In the genomic region with DNA sequence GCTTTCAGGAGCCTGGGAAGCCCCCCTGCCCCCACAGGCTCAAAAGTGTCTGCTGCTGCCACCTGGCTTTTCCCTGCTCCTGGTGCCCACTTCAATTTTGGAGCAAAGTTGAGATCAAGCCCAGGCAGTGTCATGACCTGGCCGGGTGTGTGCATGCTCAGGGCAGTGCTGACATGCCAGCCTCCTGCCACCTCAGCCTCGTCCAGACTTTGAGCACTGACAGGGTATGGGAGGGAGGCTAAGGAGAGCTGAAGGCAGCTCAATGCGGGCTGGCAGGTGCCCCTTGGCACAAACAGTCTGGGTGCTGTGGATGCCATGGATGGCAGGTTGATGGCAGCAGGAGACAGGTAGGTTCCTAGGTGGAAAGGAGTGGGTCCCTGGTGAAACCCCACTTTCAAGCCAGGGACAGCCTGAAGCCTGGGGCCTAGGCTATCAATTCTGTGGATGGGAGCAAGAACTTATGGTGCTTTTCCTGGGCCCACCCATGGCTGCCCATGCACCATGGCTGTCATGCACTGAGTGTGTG, we compare ENCODE assay signal across 1 cellular context.
TF ChIP-seq lines count a peak whose summit lies in the region.

No MANE protein-coding gene starts in this region.

TF ChIP-seq in HepG2, 621 proteins besides CTCF, POLR2A, EP300 and RAD21:
- TF ChIP-seq SMARCC2 (IDR thresholded peaks at IDR 0.05), result no peak
- TF ChIP-seq HNRNPL (IDR thresholded peaks at IDR 0.05; ENCODE audit: low read depth, low read length), result 0 out of 2 replicates have a peak, but pooled peaks have one; percentile 57
